In the genomic region with DNA sequence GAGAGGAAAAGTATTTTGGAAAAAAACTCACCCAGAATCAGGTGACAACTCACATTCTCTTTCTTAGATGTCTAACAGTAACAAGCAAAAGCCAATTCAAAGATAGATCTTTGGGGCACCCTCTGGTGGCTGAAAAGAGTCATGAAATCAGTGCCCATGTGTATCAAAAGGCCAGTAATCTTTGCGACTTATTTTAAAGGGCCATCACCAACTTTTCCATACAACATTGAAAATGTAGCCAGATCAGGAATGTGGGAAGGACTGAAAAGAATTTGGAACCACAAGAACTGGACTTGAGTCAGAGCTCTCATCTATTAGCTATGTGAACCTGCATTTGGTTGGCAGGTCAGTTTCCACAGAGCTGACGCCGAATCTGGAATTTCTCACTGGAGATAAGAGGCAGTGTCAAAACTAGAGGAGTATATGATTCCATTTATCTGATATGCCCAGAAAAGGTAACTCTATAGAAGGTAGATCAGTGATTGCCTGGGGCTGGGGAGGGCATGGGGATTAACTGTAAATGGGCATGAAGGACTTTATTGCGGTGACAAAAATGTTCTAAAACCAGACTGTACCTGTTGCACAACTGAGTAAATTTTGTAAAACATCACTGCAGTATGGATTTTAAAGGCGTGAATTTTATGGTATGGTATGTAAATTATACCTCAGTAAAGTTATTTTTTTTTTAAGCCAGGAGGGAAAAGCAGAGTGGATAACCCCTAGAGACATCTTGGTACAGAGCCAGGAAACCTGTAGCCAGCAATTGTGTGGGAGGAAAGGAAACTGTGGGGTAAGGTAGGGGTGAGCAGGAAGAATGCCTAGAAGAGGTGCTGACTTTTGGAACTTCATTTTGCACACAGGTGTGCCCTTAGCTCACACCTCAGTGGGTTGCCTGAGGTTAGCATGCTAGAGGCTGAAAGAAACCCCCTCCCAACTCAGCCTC, we compare ENCODE assay signal across 8 cellular contexts.
DNase-seq lines count a peak whose midpoint lies in the region; ATAC-seq and TF ChIP-seq lines count a peak whose summit lies in the region.

No MANE protein-coding gene starts in this region.

- H3K36me3 ChIP-seq in breast epithelium: no peaks in the 10 kb centered on the region

- no peak for TF ChIP-seq POLR2A in breast epithelium (IDR thresholded peaks at IDR 0.05)

- H3K27ac ChIP-seq in breast epithelium: no peak overlapping the region

- H3K4me1 ChIP-seq in breast epithelium: peaks cover 0 to 9% of the 10 kb centered on the region in 2 donors

- in situ Hi-C loops in GM13976 (cut with MboI; ENCODE audit: low sequenced_read_pairs, unreplicated experiment): loop anchor here (25.0 kb wide), 2 partner anchors 215 to 335 kb away; no protein-coding TSS in a partner anchor

- ATAC-seq in HG02943 (IDR thresholded peaks at IDR 0.05; ENCODE audit: low read depth, unreplicated experiment): peak; percentile 73

- intact Hi-C loops in breast epithelium (cut with DNase I; ENCODE audit: low total_unique reads): no loop called here

- no peaks in the 10 kb centered on the region for H3K9me3 ChIP-seq in breast epithelium

- H3K27me3 ChIP-seq in breast epithelium: no peaks in the 10 kb centered on the region

- TF ChIP-seq CTCF in GM13976 (IDR thresholded peaks at IDR 0.05; ENCODE audit: borderline replicate concordance, control extremely low read depth, extremely low read depth, insufficient read depth, missing control alignments): peak; percentile 58
- peak in 2 of 3 donors; percentile 66 to 71 for TF ChIP-seq CTCF in breast epithelium (IDR thresholded peaks at IDR 0.05)

- peak; percentile 34 for DNase-seq in 8988T
- peak; percentile 70 for DNase-seq in GM13976 (ENCODE audit: low spot score)
- DNase-seq in NCI-H2107 treated with DMSO at 0.1 percent for 48 hours (lab: John Stamatoyannopoulos, UW; ENCODE audit: unreplicated experiment): peak; percentile 46
- DNase-seq in UCSD-AML1 (lab: John Stamatoyannopoulos, UW; ENCODE audit: unreplicated experiment): peak; percentile 11
- peak in 1 of 2 donors; percentile 60 for DNase-seq in breast epithelium (ENCODE audit: low spot score in 2 of 2)
- peak; percentile 78 for DNase-seq in islet precursor cell
- DNase-seq in stimulated activated CD4-positive, alpha-beta T cell treated with anti-CD3 and anti-CD28 coated beads, Interleukin-4, amount 100 ng/mL, for 1 hour: peak; percentile 45

- no peak overlapping the region for H3K4me3 ChIP-seq in breast epithelium
